Comparison of ENCODE assay signal across 20 cellular contexts in genomic region chr4:82896755-82897154, GRCh38. TPM values are rescaled to one million over a fixed set of nuclear protein-coding genes. Genes with fewer than 3 reads are reported as not detected.
A peak's percentile ranks its signal among the peaks of the same experiment; 100 is the strongest.
DNase-seq lines count a peak whose midpoint lies in the region; ATAC-seq, FAIRE-seq and TF ChIP-seq lines count a peak whose summit lies in the region.
"Had no signal": no experiment of that assay in that cellular context is flagged by ENCODE, and none has a peak within 500 bp of the region (broad histone marks: within the 10 kb centered on the region; RNA-seq: fewer than 3 reads in every experiment).

No MANE protein-coding gene starts in this region.

- peaks cover 55% of the 10 kb centered on the region for H3K79me2 ChIP-seq in GM12878 (ENCODE audit: control insufficient read depth, insufficient read depth, low read length)

- TF ChIP-seq CTCF in GM12878 (IDR thresholded peaks at IDR 0.05 in 2 of 3, conservative IDR thresholded peaks at IDR 0.05 in 1 of 3; ENCODE audit: control insufficient read depth in 2 of 3, extremely low read depth in 1 of 3, insufficient read depth in 1 of 3, low read depth in 3 of 3, low read length in 3 of 3) (no peak), osteocyte (IDR thresholded peaks at IDR 0.05) (no peak), RWPE1 (conservative IDR thresholded peaks at IDR 0.05; ENCODE audit: low read depth) (no peak)

- peak overlapping the region; percentile 28 for H3K27ac Mint-ChIP-seq in activated CD4-positive, alpha-beta T cell treated with anti-CD3 and anti-CD28 coated beads for 36 hours
- H3K27ac Mint-ChIP-seq in activated CD4-positive, alpha-beta T cell treated with anti-CD3 and anti-CD28 coated beads, Interleukin-2, amount 10 ng/mL, durations not matched to agents 7 days and 5 days: no peak overlapping the region
- peak overlapping the region; percentile 42 for H3K27ac Mint-ChIP-seq in osteocyte (ENCODE audit: unreplicated experiment)
- H3K27ac Mint-ChIP-seq: activated T-helper 1 cell treated with anti-CD3 and anti-CD28 coated beads, Interleukin-12 subunit alpha, Interleukin-12 subunit beta, Interleukin-2, Interleukin-4 antibody, amounts not matched to agents 30 ng/mL and 10 ng/mL and 1 ng/mL, durations not matched to agents 14 hours and 24 hours and 36 hours had no signal

- no peak for TF ChIP-seq EP300 in GM12878 (IDR thresholded peaks at IDR 0.05; ENCODE audit: borderline replicate concordance in 1 of 2, control insufficient read depth in 1 of 2, low read depth in 2 of 2, low read length in 2 of 2)

- no peak for TF ChIP-seq POLR2A in GM12878 (IDR thresholded peaks at IDR 0.05; ENCODE audit: low read depth, low read length)

- no peak for FAIRE-seq in GM12878 (lab: Jason Lieb, UNC)

- in situ Hi-C loops in GM12878 (cut with MboI): no loop called here

- H3K36me3 ChIP-seq in HUES64 (ENCODE audit: insufficient read depth, low read length): peaks cover 69% of the 10 kb centered on the region
- peaks cover 0 to 16% of the 10 kb centered on the region in 2 experiments; a peak in 3 of 4 replicates for H3K36me3 ChIP-seq in GM12878 (ENCODE audit: control insufficient read depth in 2 of 2, insufficient read depth in 2 of 2, low read length in 1 of 2)

- intact Hi-C loops in activated CD4-positive, alpha-beta T cell treated with anti-CD3 and anti-CD28 coated beads for 36 hours (cut with DNase I, micrococcal nuclease): no loop called here
- intact Hi-C loops in GM12878 (cut with micrococcal nuclease; ENCODE audit: unreplicated experiment): no loop called here

- H3K9ac ChIP-seq in HUES64 (ENCODE audit: low read depth, low read length) (no peak overlapping the region), GM12878 (ENCODE audit: control insufficient read depth, insufficient read depth, low read length) (no peak overlapping the region)

- H3K4me1 ChIP-seq in HUES64 (ENCODE audit: insufficient read depth, low read length) (peaks cover 7% of the 10 kb centered on the region; the same call in 1 of the 2 replicates), GM12878 (ENCODE audit: control insufficient read depth, insufficient read depth, low read length) (peaks cover 3% of the 10 kb centered on the region; the same call in 1 of the 2 replicates)

- 94% methylated on average over 1 of the region's 1 CpG for WGBS in HUES64
- WGBS in GM12878 (ENCODE audit: insufficient coverage, insufficient replicate concordance, low lambda C conversion rate, missing lambda C conversion rate): 90% methylated on average over 1 of the region's 1 CpG

- no peak overlapping the region for H3K4me3 Mint-ChIP-seq in activated CD4-positive, alpha-beta T cell treated with anti-CD3 and anti-CD28 coated beads for 36 hours
- H3K4me3 Mint-ChIP-seq in activated CD4-positive, alpha-beta T cell treated with anti-CD3 and anti-CD28 coated beads, Interleukin-2, amount 10 ng/mL, durations not matched to agents 7 days and 5 days: no peak overlapping the region
- no peak overlapping the region for H3K4me3 Mint-ChIP-seq in osteocyte (ENCODE audit: unreplicated experiment)
- H3K4me3 Mint-ChIP-seq: activated T-helper 1 cell treated with anti-CD3 and anti-CD28 coated beads, Interleukin-12 subunit alpha, Interleukin-12 subunit beta, Interleukin-2, Interleukin-4 antibody, amounts not matched to agents 30 ng/mL and 10 ng/mL and 1 ng/mL, durations not matched to agents 14 hours and 24 hours and 36 hours; central memory CD8-positive, alpha-beta T cell had no signal

- no peak for ATAC-seq in activated CD4-positive, alpha-beta T cell treated with anti-CD3 and anti-CD28 coated beads for 36 hours
- ATAC-seq in GM12878 (no peak), HG03342 (IDR thresholded peaks at IDR 0.05; ENCODE audit: unreplicated experiment) (no peak), HG03108 (IDR thresholded peaks at IDR 0.05; ENCODE audit: unreplicated experiment) (no peak)
- ATAC-seq: lower lobe of right lung, Panc1, psoas muscle had no signal

- no peaks in the 10 kb centered on the region for H4K20me1 ChIP-seq in GM12878 (ENCODE audit: control insufficient read depth, insufficient read depth)

- H3K4me3 ChIP-seq in HUES64 (ENCODE audit: low read length) (peak overlapping the region; percentile 93), GM12878 (peak overlapping the region; percentile 38; the same call in 1 of the 2 replicates)
- H3K4me3 ChIP-seq: lower lobe of right lung, psoas muscle had no signal

- POLR2A ChIA-PET in activated CD4-positive, alpha-beta T cell treated with anti-CD3 and anti-CD28 coated beads for 36 hours (lab: Charles Lee): interaction anchor here (1.2 kb wide), 1 partner anchor 139 kb away, joined by 3 read pairs; the partner anchor contains the start of gene COPS4
- POLR2A ChIA-PET in activated CD4-positive, alpha-beta T cell treated with anti-CD3 and anti-CD28 coated beads, Interleukin-2, amount 10 ng/mL, durations not matched to agents 7 days and 5 days (lab: Charles Lee): no interaction called here
- POLR2A ChIA-PET in GM12878 (lab: Charles Lee): interaction anchor here (1.5 kb wide), 1 partner anchor 524 kb away, joined by 4 read pairs; no protein-coding TSS in a partner anchor
- POLR2A ChIA-PET in RWPE1 (lab: Yijun Ruan, JAX; ENCODE audit: low non-redundant PET): no interaction called here

- peak overlapping the region; percentile 50 for H3K4me2 ChIP-seq in GM12878 (ENCODE audit: control insufficient read depth, insufficient read depth)

- no peaks in the 10 kb centered on the region for H3K27me3 Mint-ChIP-seq in activated CD4-positive, alpha-beta T cell treated with anti-CD3 and anti-CD28 coated beads for 36 hours
- no peaks in the 10 kb centered on the region for H3K27me3 Mint-ChIP-seq in activated CD4-positive, alpha-beta T cell treated with anti-CD3 and anti-CD28 coated beads, Interleukin-2, amount 10 ng/mL, durations not matched to agents 7 days and 5 days
- no peaks in the 10 kb centered on the region for H3K27me3 Mint-ChIP-seq in osteocyte (ENCODE audit: unreplicated experiment)
- H3K27me3 Mint-ChIP-seq: central memory CD8-positive, alpha-beta T cell had no signal

- no peak for DNase-seq in activated CD4-positive, alpha-beta T cell treated with anti-CD3 and anti-CD28 coated beads for 36 hours
- no peak for DNase-seq in activated CD4-positive, alpha-beta T cell treated with anti-CD3 and anti-CD28 coated beads, Interleukin-2, amount 10 ng/mL, durations not matched to agents 7 days and 5 days
- no peak for DNase-seq in GM12878 (ENCODE audit: low read depth, low spot score)
- DNase-seq in osteocyte (ENCODE audit: extremely low spot score, unreplicated experiment): no peak
- DNase-seq in RWPE1 (ENCODE audit: low spot score): no peak
- DNase-seq: amygdala; C1 segment of cervical spinal cord; DMS79; effector memory CD4-positive, alpha-beta T cell; lower lobe of right lung; NCI-H1436; NCI-H2171; psoas muscle; stimulated activated CD8-positive, alpha-beta memory T cell treated with anti-CD3 and anti-CD28 coated beads, Interleukin-4, amount 100 ng/mL, for 48 hours had no signal

- no peak overlapping the region for H2AFZ ChIP-seq in GM12878 (ENCODE audit: control insufficient read depth, low read depth, low read length)

- H3K36me3 Mint-ChIP-seq in activated CD4-positive, alpha-beta T cell treated with anti-CD3 and anti-CD28 coated beads for 36 hours (ENCODE audit: low read depth): peaks cover 31% of the 10 kb centered on the region
- H3K36me3 Mint-ChIP-seq in activated CD4-positive, alpha-beta T cell treated with anti-CD3 and anti-CD28 coated beads, Interleukin-2, amount 10 ng/mL, durations not matched to agents 7 days and 5 days (ENCODE audit: low read depth): peaks cover 38% of the 10 kb centered on the region
- peaks cover 24% of the 10 kb centered on the region for H3K36me3 Mint-ChIP-seq in osteocyte (ENCODE audit: unreplicated experiment)

- no peaks in the 10 kb centered on the region for H3K9me3 ChIP-seq in HUES64 (ENCODE audit: insufficient read depth, low read depth, low read length)
- no peaks in the 10 kb centered on the region for H3K9me3 ChIP-seq in GM12878 (replicated peaks; ENCODE audit: control insufficient read depth, insufficient read depth, low read length)
- H3K9me3 ChIP-seq: lower lobe of right lung, psoas muscle had no signal

- SMC1A ChIA-PET in GM12878 (lab: Charles Lee; ENCODE audit: uncharacterized antibody, unreplicated experiment): interaction anchor here (1.5 to 5.0 kb wide), 6 partner anchors 8 to 384 kb away, joined by 3 to 21 read pairs (median 4); partner anchors contain the start of gene LIN54

- H3K27me3 ChIP-seq in HUES64 (ENCODE audit: insufficient read depth, low read length) (no peaks in the 10 kb centered on the region), GM12878 (replicated peaks in 1 of 2; ENCODE audit: control insufficient read depth in 2 of 2, insufficient read depth in 2 of 2, low read length in 1 of 2) (no peaks in the 10 kb centered on the region)

- RAD21 ChIA-PET in GM12878 (lab: Charles Lee; ENCODE audit: unreplicated experiment): interaction anchor here (1.2 kb wide), 1 partner anchor 384 kb away, joined by 4 read pairs; no protein-coding TSS in a partner anchor

- H3K27ac ChIP-seq in HUES64 (ENCODE audit: low read depth, low read length) (no peak overlapping the region), GM12878 (ENCODE audit: control insufficient read depth, insufficient read depth) (no peak overlapping the region), RWPE1 (no peak overlapping the region)
- H3K27ac ChIP-seq: psoas muscle had no signal

- BruUV-seq in GM12878 (replicated peaks; lab: Mats Ljungman, UMichigan): no TSS peak

- CTCF ChIA-PET in activated CD4-positive, alpha-beta T cell treated with anti-CD3 and anti-CD28 coated beads for 36 hours (lab: Charles Lee): interaction anchor here (0.6 to 1.5 kb wide), 3 partner anchors 9 to 140 kb away, joined by 3 to 5 read pairs (median 4); no protein-coding TSS in a partner anchor
- CTCF ChIA-PET in activated CD4-positive, alpha-beta T cell treated with anti-CD3 and anti-CD28 coated beads, Interleukin-2, amount 10 ng/mL, durations not matched to agents 7 days and 5 days (lab: Charles Lee): interaction anchor here (0.6 kb wide), 1 partner anchor 364 kb away, joined by 3 read pairs; no protein-coding TSS in a partner anchor
- CTCF ChIA-PET in GM12878 (lab: Yijun Ruan, JAX): interaction anchor here (0.8 to 4.2 kb wide), 7 partner anchors 10 to 377 kb away, joined by 3 to 28 read pairs (median 5); partner anchors contain the start of gene LIN54
- CTCF ChIA-PET in RWPE1 (lab: Yijun Ruan, JAX): interaction anchor here (0.6 kb wide), 1 partner anchor 115 kb away, joined by 3 read pairs; no protein-coding TSS in a partner anchor

- peaks cover 35% of the 10 kb centered on the region for H3K4me1 Mint-ChIP-seq in activated CD4-positive, alpha-beta T cell treated with anti-CD3 and anti-CD28 coated beads for 36 hours
- H3K4me1 Mint-ChIP-seq in activated CD4-positive, alpha-beta T cell treated with anti-CD3 and anti-CD28 coated beads, Interleukin-2, amount 10 ng/mL, durations not matched to agents 7 days and 5 days: peaks cover 31% of the 10 kb centered on the region
- H3K4me1 Mint-ChIP-seq in osteocyte (ENCODE audit: unreplicated experiment): peaks cover 46% of the 10 kb centered on the region

- TF ChIP-seq RAD21 in GM12878 (IDR thresholded peaks at IDR 0.05; ENCODE audit: insufficient read depth, low read depth, low read length): no peak

- no peaks in the 10 kb centered on the region for H3K9me3 Mint-ChIP-seq in activated CD4-positive, alpha-beta T cell treated with anti-CD3 and anti-CD28 coated beads for 36 hours (ENCODE audit: low read depth)
- H3K9me3 Mint-ChIP-seq in activated CD4-positive, alpha-beta T cell treated with anti-CD3 and anti-CD28 coated beads, Interleukin-2, amount 10 ng/mL, durations not matched to agents 7 days and 5 days: no peaks in the 10 kb centered on the region
- no peaks in the 10 kb centered on the region for H3K9me3 Mint-ChIP-seq in osteocyte (ENCODE audit: unreplicated experiment)
- H3K9me3 Mint-ChIP-seq: activated T-helper 1 cell treated with anti-CD3 and anti-CD28 coated beads, Interleukin-12 subunit alpha, Interleukin-12 subunit beta, Interleukin-2, Interleukin-4 antibody, amounts not matched to agents 30 ng/mL and 10 ng/mL and 1 ng/mL, durations not matched to agents 14 hours and 24 hours and 36 hours; central memory CD8-positive, alpha-beta T cell had no signal

RNA-seq across cellular contexts. Expression of gene THAP9, which starts 3.8 kb away (rescaled TPM):
- total RNA-seq in activated CD4-positive, alpha-beta T cell treated with anti-CD3 and anti-CD28 coated beads for 36 hours: 1 to 10 TPM; 1.7 to 2.6 TPM
- total RNA-seq in activated CD4-positive, alpha-beta T cell treated with anti-CD3 and anti-CD28 coated beads, Interleukin-2, amount 10 ng/mL, durations not matched to agents 7 days and 5 days: 1 to 10 TPM; 3.9 to 4.4 TPM
- polyA plus RNA-seq in HUES64 (2013, experiment 1 of 2): 12.6 TPM
- polyA plus RNA-seq in HUES64 (2013, experiment 2 of 2): 12.2 TPM
- 10.3 and 10.8 TPM in 2 replicates for total RNA-seq in GM12878 (2013; cell fraction: nucleolus; rRNA removed)
- total RNA-seq in GM12878 (2014; rRNA removed) (4.9 TPM in 2 replicates), GM12878 (2014; rRNA removed; fragmentation: Illumina TruSeq; extraction: Trizol) (4.9 and 5.6 TPM in 2 replicates), GM12878 (2021) (3.6 and 3.8 TPM in 2 replicates), osteocyte (4.9 and 6.2 TPM in 2 replicates)
- 1.4 TPM for polyA plus RNA-seq in GM12878 (2011; ENCODE audit: low read depth)
- polyA plus RNA-seq in GM12878 (2011; rRNA removed) (4.1 and 5.2 TPM in 2 replicates), GM12878 (2014; fragmentation: Illumina TruSeq; extraction: Trizol) (2.4 and 2.5 TPM in 2 replicates), GM12878 (2014; fragmentation: Nextera tagmentation; extraction: Ambion mirVana) (1 to 10 TPM; 2.4 to 2.5 TPM), GM12878 (2014; rRNA removed) (2.2 and 3.9 TPM in 2 replicates), GM12878 (2016; fragmentation: Nextera tagmentation; extraction: Ambion mirVana) (1 to 10 TPM; 2.1 to 3.0 TPM)
- 1.4 and 2.0 TPM in 2 replicates for polyA plus RNA-seq in GM12878 (2011; cell fraction: cytosol; rRNA removed)
- 2.4 and 3.0 TPM in 2 replicates for polyA plus RNA-seq in GM12878 (2011; cell fraction: nucleus; rRNA removed)
- polyA plus RNA-seq in GM12878 (2012): 1.6 and 2.2 TPM in 2 replicates
- 3.0 and 4.6 TPM in 2 replicates for polyA minus RNA-seq in GM12878 (2011; rRNA and poly(A)+ RNA removed)
- polyA minus RNA-seq in GM12878 (2011; cell fraction: cytosol; rRNA and poly(A)+ RNA removed): 0.83 and 3.7 TPM in 2 replicates
- polyA minus RNA-seq in GM12878 (2011; cell fraction: nucleus; rRNA and poly(A)+ RNA removed): 3.3 and 3.5 TPM in 2 replicates

RNA-seq across cellular contexts. Expression of gene SEC31A, which starts 5.8 kb away (rescaled TPM):
- total RNA-seq in activated CD4-positive, alpha-beta T cell treated with anti-CD3 and anti-CD28 coated beads for 36 hours: 100 to 1,000 TPM in 1 of 2 experiments, 10 to 100 TPM in 1; 80.3 to 124 TPM
- total RNA-seq in activated CD4-positive, alpha-beta T cell treated with anti-CD3 and anti-CD28 coated beads, Interleukin-2, amount 10 ng/mL, durations not matched to agents 7 days and 5 days: 100 to 1,000 TPM; 131 to 154 TPM
- 86.6 TPM for polyA plus RNA-seq in HUES64 (2013, experiment 1 of 2)
- 92.7 TPM for polyA plus RNA-seq in HUES64 (2013, experiment 2 of 2)
- 586 and 624 TPM in 2 replicates for total RNA-seq in GM12878 (2013; cell fraction: nucleolus; rRNA removed)
- total RNA-seq in GM12878 (2014; rRNA removed) (83.7 and 95.0 TPM in 2 replicates), GM12878 (2014; rRNA removed; fragmentation: Illumina TruSeq; extraction: Trizol) (126 and 132 TPM in 2 replicates), GM12878 (2021) (119 and 127 TPM in 2 replicates), osteocyte (360 and 377 TPM in 2 replicates)
- 85.3 TPM for polyA plus RNA-seq in GM12878 (2011; ENCODE audit: low read depth)
- polyA plus RNA-seq in GM12878 (2011; rRNA removed) (146 and 147 TPM in 2 replicates), GM12878 (2014; fragmentation: Illumina TruSeq; extraction: Trizol) (159 and 200 TPM in 2 replicates), GM12878 (2014; fragmentation: Nextera tagmentation; extraction: Ambion mirVana) (10 to 100 TPM; 74.6 to 80.8 TPM), GM12878 (2014; rRNA removed) (84.2 and 92.9 TPM in 2 replicates), GM12878 (2016; fragmentation: Nextera tagmentation; extraction: Ambion mirVana) (100 to 1,000 TPM; 160 to 171 TPM)
- 89.4 and 109 TPM in 2 replicates for polyA plus RNA-seq in GM12878 (2011; cell fraction: cytosol; rRNA removed)
- 103 TPM in 2 replicates for polyA plus RNA-seq in GM12878 (2011; cell fraction: nucleus; rRNA removed)
- 117 and 128 TPM in 2 replicates for polyA plus RNA-seq in GM12878 (2012)
- 164 and 213 TPM in 2 replicates for polyA minus RNA-seq in GM12878 (2011; rRNA and poly(A)+ RNA removed)
- polyA minus RNA-seq in GM12878 (2011; cell fraction: cytosol; rRNA and poly(A)+ RNA removed): 47.4 and 58.1 TPM in 2 replicates
- 89.0 and 125 TPM in 2 replicates for polyA minus RNA-seq in GM12878 (2011; cell fraction: nucleus; rRNA and poly(A)+ RNA removed)

Comparison
In these comparisons a context has a peak if more than half of its experiments do, and no peak if none do; other contexts are left out.
1. POLR2A ChIA-PET loops: an anchor here in activated CD4-positive, alpha-beta T cell treated with anti-CD3 and anti-CD28 coated beads for 36 hours (1.2 kb wide) and GM12878 (1.5 kb wide); none called in activated CD4-positive, alpha-beta T cell treated with anti-CD3 and anti-CD28 coated beads, Interleukin-2, amount 10 ng/mL, durations not matched to agents 7 days and 5 days and RWPE1.